36 cellular contexts compared by ENCODE assay signal in genomic region chr7:32077806-32078205, GRCh38. TPM values are rescaled to one million over a fixed set of nuclear protein-coding genes. Genes with fewer than 3 reads are reported as not detected.
"Had no signal": no experiment of that assay in that cellular context is flagged by ENCODE, and none has a peak within 500 bp of the region (broad histone marks: within the 10 kb centered on the region; RNA-seq: fewer than 3 reads in every experiment).

No MANE protein-coding gene starts in this region.

- H3K27me3 ChIP-seq: brain microvascular endothelial cell, MG63, Peyer's patch had no signal

- H3K9me3 ChIP-seq: Peyer's patch had no signal

- H3K36me3 ChIP-seq: brain microvascular endothelial cell, Peyer's patch had no signal

- ATAC-seq: activated CD8-positive, alpha-beta memory T cell treated with anti-CD3 and anti-CD28 coated beads, Interleukin-2, amount 10 ng/mL, durations not matched to agents 7 days and 5 days; PC-3 had no signal

- DNase-seq: activated B cell treated with CpG ODN at 0.5 μM for 24 hours; activated CD4-positive, alpha-beta memory T cell treated with anti-CD3 and anti-CD28 coated beads, Interleukin-2, amount 10 ng/mL, durations not matched to agents 7 days and 5 days; activated CD4-positive, alpha-beta T cell treated with anti-CD3 and anti-CD28 coated beads for 4 hours; activated CD4-positive, CD25-positive, alpha-beta regulatory T cell treated with anti-CD3 and anti-CD28 coated beads, Interleukin-2, amount 50 U/mL, for 72 hours; activated CD8-positive, alpha-beta memory T cell treated with anti-CD3 and anti-CD28 coated beads for 24 hours; activated CD8-positive, alpha-beta memory T cell treated with anti-CD3 and anti-CD28 coated beads, Interleukin-2, amount 10 ng/mL, durations not matched to agents 7 days and 5 days; activated CD8-positive, alpha-beta memory T cell treated with anti-CD3 and anti-CD28 coated beads, Interleukin-2, amount 50 U/mL, for 48 hours; activated effector memory CD4-positive, alpha-beta T cell treated with Interleukin-2 at 50 U/mL for 16 hours; activated naive CD4-positive, alpha-beta T cell treated with anti-CD3 and anti-CD28 coated beads, Interleukin-2, amount 50 U/mL, for 16 hours; activated naive CD8-positive, alpha-beta T cell treated with anti-CD3 and anti-CD28 coated beads for 36 hours; activated T-cell treated with anti-CD3 and anti-CD28 coated beads, Interleukin-2, amount 50 U/mL, for 48 hours; amniotic stem cell; aorta; brain microvascular endothelial cell; Kasumi-1; KG1; MG63; NCI-H1048; NCI-H1105 treated with DMSO at 0.1 percent for 48 hours; NCI-H1436; NCI-H1694 treated with DMSO at 0.1 percent for 48 hours; NCI-H2029 treated with DMSO at 0.1 percent for 48 hours; NCI-H2107; NCI-H2171; NCI-H524; NCI-H748 treated with DMSO at 0.1 percent for 48 hours; NK-92 treated with Interleukin-12 subunit alpha and Interleukin-12 subunit beta, amount 100 ng/mL, for 24 hours; PC-3; Peyer's patch; RPMI8226; SIG-M5; SW 1271; T-helper 1 cell; T-helper 2 cell; T-helper 9 cell had no signal

- H3K4me1 ChIP-seq: Peyer's patch had no signal

- H3K4me3 ChIP-seq: MG63, Peyer's patch had no signal

- H3K27ac ChIP-seq: brain microvascular endothelial cell, Peyer's patch, VCaP had no signal

RNA-seq across cellular contexts. Expression of gene PDE1C, which starts 7.6 kb away (rescaled TPM):
- total RNA-seq: activated B cell treated with CpG ODN at 0.5 μM for 24 hours; activated CD4-positive, alpha-beta memory T cell treated with anti-CD3 and anti-CD28 coated beads, Interleukin-2, amount 10 ng/mL, durations not matched to agents 7 days and 5 days; activated CD8-positive, alpha-beta memory T cell treated with anti-CD3 and anti-CD28 coated beads, Interleukin-2, amount 10 ng/mL, durations not matched to agents 7 days and 5 days; activated naive CD8-positive, alpha-beta T cell treated with anti-CD3 and anti-CD28 coated beads for 36 hours had no signal
